ENCODE assay signal across 10 cellular contexts in the genomic region with DNA sequence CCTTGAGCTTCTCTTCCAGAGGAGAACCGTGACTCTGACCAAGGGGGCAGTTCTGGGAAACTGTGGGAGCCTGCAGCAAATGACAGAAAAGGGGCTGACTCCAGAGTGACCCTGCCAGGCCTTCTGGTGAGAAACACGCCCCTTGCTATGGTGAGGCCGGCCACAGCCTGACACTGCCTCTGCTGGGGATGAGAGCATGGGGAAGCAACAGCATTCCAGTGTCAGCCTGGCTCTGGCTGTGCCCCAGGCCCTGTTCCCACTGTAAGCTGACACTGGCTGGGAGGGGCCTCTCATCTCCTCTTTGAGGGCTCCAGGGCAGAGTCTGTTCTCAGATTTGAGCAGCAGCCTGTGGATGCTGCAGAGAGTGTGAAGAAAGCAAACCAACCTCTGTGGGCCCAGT.
DNase-seq lines count a peak whose midpoint lies in the region; ATAC-seq and TF ChIP-seq lines count a peak whose summit lies in the region.
"Had no signal": no experiment of that assay in that cellular context is flagged by ENCODE, and none has a peak within 500 bp of the region (broad histone marks: within the 10 kb centered on the region; RNA-seq: fewer than 3 reads in every experiment).

No MANE protein-coding gene starts in this region.

- peak overlapping the region; percentile 91 for H3K27ac Mint-ChIP-seq in nephron progenitor cell
- H3K27ac Mint-ChIP-seq: activated naive CD8-positive, alpha-beta T cell treated with anti-CD3 and anti-CD28 coated beads for 36 hours had no signal

- peaks cover 67% of the 10 kb centered on the region for H3K4me1 Mint-ChIP-seq in nephron progenitor cell

- no peaks in the 10 kb centered on the region for H3K27me3 ChIP-seq in BE2C

- peaks cover 4% of the 10 kb centered on the region for H3K27me3 Mint-ChIP-seq in nephron progenitor cell (ENCODE audit: low read depth, poor library complexity)

- ATAC-seq in HG02610 (IDR thresholded peaks at IDR 0.05; ENCODE audit: unreplicated experiment) = no peak

- H3K36me3 Mint-ChIP-seq in nephron progenitor cell (ENCODE audit: low read depth) = no peaks in the 10 kb centered on the region
- H3K36me3 Mint-ChIP-seq: activated naive CD8-positive, alpha-beta T cell treated with anti-CD3 and anti-CD28 coated beads for 36 hours had no signal

- TF ChIP-seq CTCF in BE2C (IDR thresholded peaks at IDR 0.05; ENCODE audit: low read depth, low read length) = no peak
- TF ChIP-seq CTCF in foreskin fibroblast (IDR thresholded peaks at IDR 0.05; ENCODE audit: low read depth, low read length) = peak; percentile 11
- no peak for TF ChIP-seq CTCF in nephron progenitor cell (IDR thresholded peaks at IDR 0.05)

- DNase-seq in BE2C (peak; percentile 45), RPMI7951 (ENCODE audit: low read depth) (peak; percentile 69), foreskin fibroblast (peak; percentile 90 to 93), nephron progenitor cell (peak; percentile 83), COLO829 (ENCODE audit: low spot score) (no peak)
- DNase-seq in stimulated activated CD4-positive, alpha-beta T cell treated with anti-CD3 and anti-CD28 coated beads, Interleukin-4, amount 100 ng/mL, for 24 hours = no peak
- DNase-seq in stimulated activated CD4-positive, alpha-beta T cell treated with anti-CD3 and anti-CD28 coated beads, Interleukin-15, amount 100 ng/mL, for 24 hours = no peak
- DNase-seq: activated naive CD8-positive, alpha-beta T cell treated with anti-CD3 and anti-CD28 coated beads for 36 hours; DND-41 had no signal

- no peaks in the 10 kb centered on the region for H3K36me3 ChIP-seq in BE2C

- no peaks in the 10 kb centered on the region for H3K9me3 Mint-ChIP-seq in nephron progenitor cell
- H3K9me3 Mint-ChIP-seq: activated naive CD8-positive, alpha-beta T cell treated with anti-CD3 and anti-CD28 coated beads for 36 hours had no signal

- no peaks in the 10 kb centered on the region for H3K9me3 ChIP-seq in BE2C

- H3K4me3 ChIP-seq in BE2C (ENCODE audit: low read depth, low read length) (no peak overlapping the region), foreskin fibroblast (ENCODE audit: low read depth in 1 of 2, low read length in 2 of 2) (no peak overlapping the region)

- H3K4me3 Mint-ChIP-seq in nephron progenitor cell = peak overlapping the region; percentile 35
- H3K4me3 Mint-ChIP-seq: activated naive CD8-positive, alpha-beta T cell treated with anti-CD3 and anti-CD28 coated beads for 36 hours had no signal

- H3K4me1 ChIP-seq in BE2C = 0 out of 2 replicates have a peak, but pooled peaks cover 3% of the 10 kb centered on the region

Comparison
In these comparisons a context has a peak if more than half of its experiments do, and no peak if none do; other contexts are left out.
1. DNase-seq: peak in BE2C (single experiment), RPMI7951 (single experiment), foreskin fibroblast (2 of 2) and nephron progenitor cell (single experiment); none in stimulated activated CD4-positive, alpha-beta T cell treated with anti-CD3 and anti-CD28 coated beads, Interleukin-4, amount 100 ng/mL, for 24 hours (single experiment), stimulated activated CD4-positive, alpha-beta T cell treated with anti-CD3 and anti-CD28 coated beads, Interleukin-15, amount 100 ng/mL, for 24 hours (single experiment) and COLO829 (single experiment).